Comparison of ENCODE assay signal across 22 cellular contexts in the genomic region with DNA sequence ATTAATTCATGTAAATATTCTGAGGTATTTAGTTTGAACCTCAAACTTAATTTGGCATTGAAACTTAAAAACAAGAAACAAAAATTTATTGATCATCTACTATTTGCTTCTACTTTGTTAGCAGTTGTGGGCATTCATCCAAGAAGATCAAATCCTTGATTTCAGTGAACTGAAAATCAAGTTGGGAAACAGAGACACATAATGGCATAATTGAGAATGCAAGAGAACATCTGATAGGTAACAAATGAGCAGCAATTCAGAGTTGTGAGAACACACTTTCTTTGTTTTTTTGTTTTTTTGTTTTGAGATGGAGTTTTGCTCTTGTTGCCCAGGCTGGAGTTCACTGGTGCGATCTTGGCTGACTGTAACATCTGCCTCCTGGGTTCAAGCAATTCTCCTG. TPM values are rescaled to one million over a fixed set of nuclear protein-coding genes. Genes with fewer than 3 reads are reported as not detected.
DNase-seq lines count a peak whose midpoint lies in the region; ATAC-seq, FAIRE-seq and TF ChIP-seq lines count a peak whose summit lies in the region.
"Had no signal": no experiment of that assay in that cellular context is flagged by ENCODE, and none has a peak within 500 bp of the region (broad histone marks: within the 10 kb centered on the region; RNA-seq: fewer than 3 reads in every experiment).

No MANE protein-coding gene starts in this region.

- H3K4me1 ChIP-seq in small intestine (ENCODE audit: control insufficient read depth in 2 of 2, insufficient read depth in 1 of 2, low read depth in 1 of 2, low read length in 1 of 2) (no peaks in the 10 kb centered on the region), upper lobe of left lung (no peaks in the 10 kb centered on the region)
- H3K4me1 ChIP-seq: BE2C, BLaER1 had no signal

- TF ChIP-seq CTCF in upper lobe of left lung (IDR thresholded peaks at IDR 0.05): no peak

- 79 to 95% (median 88%) methylated on average over 1 of the region's 1 CpG for WGBS in small intestine, 3 donors
- WGBS in upper lobe of left lung, 2 donors: 86 to 87% methylated on average over 1 of the region's 1 CpG

- TF ChIP-seq EP300 in upper lobe of left lung (IDR thresholded peaks at IDR 0.05): no peak

- no peaks in the 10 kb centered on the region for H3K36me3 ChIP-seq in small intestine (ENCODE audit: control insufficient read depth in 2 of 2, insufficient read depth in 2 of 2, low read length in 2 of 2)
- H3K36me3 ChIP-seq in upper lobe of left lung: no peaks in the 10 kb centered on the region
- H3K36me3 ChIP-seq: BE2C, BLaER1 had no signal

- no peaks in the 10 kb centered on the region for H3K9me3 ChIP-seq in small intestine (ENCODE audit: control insufficient read depth, low read depth)
- H3K9me3 ChIP-seq in upper lobe of left lung: no peaks in the 10 kb centered on the region
- H3K9me3 ChIP-seq: BE2C, BLaER1, Caco-2 had no signal

- no peak overlapping the region for H3K4me3 ChIP-seq in small intestine (ENCODE audit: low read depth in 1 of 2, low read length in 2 of 2)
- H3K4me3 ChIP-seq in upper lobe of left lung: no peak overlapping the region
- H3K4me3 ChIP-seq: BLaER1 had no signal

- TF ChIP-seq POLR2A in upper lobe of left lung (IDR thresholded peaks at IDR 0.05): no peak

- peak; percentile 31 for FAIRE-seq in GM18507 (lab: Jason Lieb, UNC)
- peak; percentile 41 for FAIRE-seq in small intestine (lab: Jason Lieb, UNC)
- FAIRE-seq: A204.1, D721Med, G401.6, GM12891, GM19239 had no signal

- no peak for DNase-seq in GM18507 (ENCODE audit: extremely low spot score, insufficient read length, low read depth)
- DNase-seq in OCI-M1 (lab: John Stamatoyannopoulos, UW): peak; percentile 1
- DNase-seq in small intestine: peak; percentile 10
- no peak for DNase-seq in upper lobe of left lung
- no peak for DNase-seq in COLO829 (ENCODE audit: low spot score)
- DNase-seq: 8988T; ACHN; BE2C; C1 segment of cervical spinal cord; Caco-2; Calu3; CD4-positive, alpha-beta memory T cell; CD4-positive, CD25-positive, alpha-beta regulatory T cell; CD8-positive, alpha-beta memory T cell; DMS79 treated with DMSO at 0.1 percent for 48 hours; GF-D8 had no signal

- no peak for ATAC-seq in upper lobe of left lung (ENCODE audit: low FRiP score in 2 of 2)

- H3K27me3 ChIP-seq in small intestine (ENCODE audit: control insufficient read depth in 2 of 2, insufficient read depth in 2 of 2, low read length in 2 of 2): no peaks in the 10 kb centered on the region
- H3K27me3 ChIP-seq in upper lobe of left lung: no peaks in the 10 kb centered on the region
- H3K27me3 ChIP-seq: BLaER1 had no signal

- peak overlapping the region in 1 of 2 donors; percentile 48 for H3K27ac ChIP-seq in small intestine (ENCODE audit: low read depth in 1 of 2, low read length in 1 of 2)
- no peak overlapping the region for H3K27ac ChIP-seq in upper lobe of left lung
- H3K27ac ChIP-seq: BLaER1 had no signal

RNA-seq across cellular contexts. Expression of a gene that starts 33.9 kb away (rescaled TPM):
- under 1 TPM; 0.16 to 0.45 (median 0.27) TPM for polyA plus RNA-seq in small intestine
- 1 to 10 TPM in 1 of 6 donors, under 1 TPM in 3, not detected in 2; 0.27 to 1.5 (median 0.31) TPM for total RNA-seq in upper lobe of left lung
- polyA plus RNA-seq: CD4-positive, alpha-beta memory T cell; CD4-positive, CD25-positive, alpha-beta regulatory T cell had no signal

Comparison
In these comparisons a context has a peak if more than half of its experiments do, and no peak if none do; other contexts are left out.
1. DNase-seq: peak in OCI-M1 (single experiment) and small intestine (single experiment); none in GM18507 (single experiment), upper lobe of left lung (0 of 2) and COLO829 (single experiment).